In genomic region chr7:22565315-22565811, GRCh38 we compare ENCODE assay signal across 8 cellular contexts.
A peak's percentile ranks its signal among the peaks of the same experiment; 100 is the strongest.
DNase-seq lines count a peak whose midpoint lies in the region; ATAC-seq and TF ChIP-seq lines count a peak whose summit lies in the region.

No MANE protein-coding gene starts in this region.

- H3K4me2 ChIP-seq in BLaER1 (peak overlapping the region; percentile 88), fibroblast of lung (ENCODE audit: extremely low read depth, insufficient read depth, low read length) (peak overlapping the region; percentile 56)

- peaks cover 63% of the 10 kb centered on the region for H3K4me1 ChIP-seq in BLaER1
- peaks cover 34% of the 10 kb centered on the region for H3K4me1 ChIP-seq in fibroblast of lung (ENCODE audit: control insufficient read depth, extremely low read depth, insufficient read depth, low read length)

- H3K9ac ChIP-seq in BLaER1 (no peak overlapping the region), fibroblast of lung (ENCODE audit: insufficient read depth, low read length) (no peak overlapping the region)

- H3K27ac Mint-ChIP-seq in stimulated activated naive B cell treated with anti-CD40 and anti-IgM and Interleukin-4, amounts not matched to agents 10 μg/mL and 1 μg/mL and 100 μg/mL, for 72 hours: peak overlapping the region; percentile 91

- ATAC-seq in GM21528 (IDR thresholded peaks at IDR 0.05; ENCODE audit: low FRiP score, unreplicated experiment): peak; percentile 30
- ATAC-seq in stimulated activated naive B cell treated with anti-CD40 and anti-IgM and Interleukin-4, amounts not matched to agents 10 μg/mL and 1 μg/mL and 100 μg/mL, for 72 hours (replicated peaks): peak; percentile 66 to 69

- H3K27ac ChIP-seq in BLaER1: no peak overlapping the region
- H3K27ac ChIP-seq in fibroblast of lung (ENCODE audit: insufficient read depth, low read length): peak overlapping the region; percentile 61

- no peaks in the 10 kb centered on the region for H3K9me3 ChIP-seq in BLaER1
- no peaks in the 10 kb centered on the region for H3K9me3 ChIP-seq in fibroblast of lung (ENCODE audit: control insufficient read depth, insufficient read depth, low read depth, low read length)

- no peak overlapping the region for H2AFZ ChIP-seq in fibroblast of lung (ENCODE audit: low read length)

- no peaks in the 10 kb centered on the region for H3K79me2 ChIP-seq in fibroblast of lung (ENCODE audit: control insufficient read depth, insufficient read depth, low read length)

- peak overlapping the region; percentile 55 to 74 for H3K4me3 Mint-ChIP-seq in stimulated activated naive B cell treated with anti-CD40 and anti-IgM and Interleukin-4, amounts not matched to agents 10 μg/mL and 1 μg/mL and 100 μg/mL, for 72 hours

- H3K4me3 ChIP-seq in BLaER1 (no peak overlapping the region), fibroblast of lung (replicated peaks in 1 of 4; ENCODE audit: control extremely low read depth in 1 of 4, insufficient read depth in 1 of 4, low read depth in 3 of 4, low read length in 4 of 4) (no peak overlapping the region), H7 (ENCODE audit: insufficient read depth, low read depth, low read length) (no peak overlapping the region)

- H3K27me3 Mint-ChIP-seq in stimulated activated naive B cell treated with anti-CD40 and anti-IgM and Interleukin-4, amounts not matched to agents 10 μg/mL and 1 μg/mL and 100 μg/mL, for 72 hours: no peaks in the 10 kb centered on the region

- peaks cover 0 to 15% of the 10 kb centered on the region in 2 donors for H3K36me3 Mint-ChIP-seq in stimulated activated naive B cell treated with anti-CD40 and anti-IgM and Interleukin-4, amounts not matched to agents 10 μg/mL and 1 μg/mL and 100 μg/mL, for 72 hours

- H4K20me1 ChIP-seq in BLaER1 (no peaks in the 10 kb centered on the region), fibroblast of lung (ENCODE audit: control insufficient read depth, extremely low read depth, insufficient read depth, low read length) (no peaks in the 10 kb centered on the region)

- peaks cover 56 to 86% of the 10 kb centered on the region in 2 donors for H3K4me1 Mint-ChIP-seq in stimulated activated naive B cell treated with anti-CD40 and anti-IgM and Interleukin-4, amounts not matched to agents 10 μg/mL and 1 μg/mL and 100 μg/mL, for 72 hours

- H3K9me3 Mint-ChIP-seq in stimulated activated naive B cell treated with anti-CD40 and anti-IgM and Interleukin-4, amounts not matched to agents 10 μg/mL and 1 μg/mL and 100 μg/mL, for 72 hours: no peaks in the 10 kb centered on the region

- DNase-seq in NOMO-1 (lab: John Stamatoyannopoulos, UW; ENCODE audit: unreplicated experiment in 2 of 2) (peak; percentile 10 to 36), fibroblast of lung (ENCODE audit: low read depth in 2 of 2) (peak; percentile 56 to 94), DMS114 treated with DMSO at 0.1 percent for 48 hours (lab: John Stamatoyannopoulos, UW; ENCODE audit: unreplicated experiment) (no peak), H7 (no peak), NCI-H82 (lab: John Stamatoyannopoulos, UW) (no peak)
- peak; percentile 53 for DNase-seq in stimulated activated naive B cell treated with anti-CD40 and anti-IgM and Interleukin-4, amounts not matched to agents 10 μg/mL and 1 μg/mL and 100 μg/mL, for 72 hours

- no peak for TF ChIP-seq CTCF in fibroblast of lung (conservative IDR thresholded peaks at IDR 0.05 in 1 of 2, IDR thresholded peaks at IDR 0.05 in 1 of 2; ENCODE audit: low read depth in 1 of 2, low read length in 2 of 2)

- H3K36me3 ChIP-seq in BLaER1: no peaks in the 10 kb centered on the region
- no peaks in the 10 kb centered on the region for H3K36me3 ChIP-seq in fibroblast of lung (ENCODE audit: control insufficient read depth, insufficient read depth, low read length)
- no peaks in the 10 kb centered on the region for H3K36me3 ChIP-seq in H7 (replicated peaks; ENCODE audit: control insufficient read depth, insufficient read depth, low read length)

- H3K27me3 ChIP-seq in BLaER1 (no peaks in the 10 kb centered on the region), fibroblast of lung (ENCODE audit: control insufficient read depth, insufficient read depth, low read length) (no peaks in the 10 kb centered on the region), H7 (ENCODE audit: control insufficient read depth, insufficient read depth, low read length) (no peaks in the 10 kb centered on the region)

Comparison
In these comparisons a context has a peak if more than half of its experiments do, and no peak if none do; other contexts are left out.
1. DNase-seq: peak in NOMO-1 (2 of 2), fibroblast of lung (2 of 2) and stimulated activated naive B cell treated with anti-CD40 and anti-IgM and Interleukin-4, amounts not matched to agents 10 μg/mL and 1 μg/mL and 100 μg/mL, for 72 hours (single experiment); none in DMS114 treated with DMSO at 0.1 percent for 48 hours (single experiment), H7 (single experiment) and NCI-H82 (single experiment).